10 cellular contexts compared by ENCODE assay signal in the genomic region with DNA sequence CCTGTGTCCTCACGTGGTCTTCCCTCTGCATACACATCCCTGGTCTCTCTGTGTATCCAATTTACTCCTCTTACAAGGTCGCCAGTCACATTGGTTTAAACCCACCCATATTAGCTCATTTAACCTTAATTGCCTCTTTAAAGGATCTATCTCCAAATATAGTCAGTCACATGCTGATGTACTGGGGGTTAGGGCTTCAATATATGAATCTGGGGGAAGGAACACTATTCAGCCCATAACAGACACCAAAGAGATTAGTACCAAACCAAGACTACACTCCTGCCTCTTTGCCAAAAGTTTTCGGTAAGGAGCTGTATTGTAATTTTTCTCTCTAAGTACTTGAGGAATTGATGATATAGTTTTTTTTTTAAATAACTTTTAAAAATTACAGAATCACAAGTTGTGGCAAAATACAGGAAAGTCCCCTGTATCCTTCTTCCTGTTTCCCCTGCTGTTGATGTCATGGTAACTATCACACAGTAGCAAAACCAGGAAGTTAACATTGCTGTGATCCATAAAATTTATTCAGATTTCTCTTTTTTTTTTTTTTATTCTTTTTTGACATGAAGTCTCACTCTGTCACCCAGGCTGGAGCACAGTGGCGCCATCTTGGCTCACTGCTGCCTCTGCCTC.
A peak's percentile ranks its signal among the peaks of the same experiment; 100 is the strongest.
DNase-seq lines count a peak whose midpoint lies in the region; ATAC-seq and TF ChIP-seq lines count a peak whose summit lies in the region.
"Had no signal": no experiment of that assay in that cellular context is flagged by ENCODE, and none has a peak within 500 bp of the region (broad histone marks: within the 10 kb centered on the region; RNA-seq: fewer than 3 reads in every experiment).

No MANE protein-coding gene starts in this region.

- peaks cover 0 to 12% (median 7%) of the 10 kb centered on the region in 9 donors for H3K36me3 ChIP-seq in heart right ventricle
- H3K36me3 ChIP-seq in upper lobe of left lung = peaks cover 0 to 8% (median 2%) of the 10 kb centered on the region in 4 donors
- H3K36me3 ChIP-seq in uterus = no peaks in the 10 kb centered on the region

- H3K4me3 Mint-ChIP-seq in activated naive CD8-positive, alpha-beta T cell treated with anti-CD3 and anti-CD28 coated beads for 36 hours = no peak overlapping the region

- H3K4me1 ChIP-seq in heart right ventricle (peaks cover 27 to 91% (median 85%) of the 10 kb centered on the region in 9 donors), upper lobe of left lung (peaks cover 29 to 46% (median 33%) of the 10 kb centered on the region in 4 donors), uterus (peaks cover 0 to 9% of the 10 kb centered on the region in 2 donors)

- peaks cover 19% of the 10 kb centered on the region for H3K4me1 Mint-ChIP-seq in activated naive CD8-positive, alpha-beta T cell treated with anti-CD3 and anti-CD28 coated beads for 36 hours

- H3K36me3 Mint-ChIP-seq in activated naive CD8-positive, alpha-beta T cell treated with anti-CD3 and anti-CD28 coated beads for 36 hours = no peaks in the 10 kb centered on the region

- no peak for TF ChIP-seq POLR2A in upper lobe of left lung (IDR thresholded peaks at IDR 0.05)
- TF ChIP-seq POLR2A in uterus (IDR thresholded peaks at IDR 0.05) = no peak

- intact Hi-C loops in heart right ventricle (cut with DNase I) = loop anchor here in 1 of 10 donors (5.0 kb wide), 1 partner anchor 34 kb away; no protein-coding TSS in a partner anchor
- intact Hi-C loops in cardiac septum (cut with DNase I) = no loop called here
- intact Hi-C loops in left colon (cut with DNase I, micrococcal nuclease) = no loop called here
- intact Hi-C loops in uterus (cut with DNase I; ENCODE audit: low total_unique reads) = no loop called here

- H3K27me3 Mint-ChIP-seq in activated naive CD8-positive, alpha-beta T cell treated with anti-CD3 and anti-CD28 coated beads for 36 hours = no peaks in the 10 kb centered on the region

- TF ChIP-seq EP300 in upper lobe of left lung (IDR thresholded peaks at IDR 0.05) = no peak

- ATAC-seq in heart right ventricle = peak in 5 of 8 donors; percentile 21 to 67 (median 34)
- ATAC-seq in left colon = peak; percentile 21
- peak in 1 of 2 donors; percentile 72 for ATAC-seq in upper lobe of left lung (ENCODE audit: low FRiP score in 2 of 2)

- no peaks in the 10 kb centered on the region for H3K27me3 ChIP-seq in heart right ventricle
- no peaks in the 10 kb centered on the region for H3K27me3 ChIP-seq in upper lobe of left lung
- H3K27me3 ChIP-seq in uterus = no peaks in the 10 kb centered on the region

- H3K27ac ChIP-seq in heart right ventricle (peak overlapping the region in 9 of 10 donors; percentile 40 to 82 (median 57)), upper lobe of left lung (peak overlapping the region; percentile 3 to 61 (median 50)), uterus (peak overlapping the region in 1 of 2 donors; percentile 29)
- H3K27ac ChIP-seq: C4-2B, PC-9 had no signal

- H3K27ac Mint-ChIP-seq in activated naive CD8-positive, alpha-beta T cell treated with anti-CD3 and anti-CD28 coated beads for 36 hours = peak overlapping the region; percentile 72

- no peaks in the 10 kb centered on the region for H3K9me3 Mint-ChIP-seq in activated naive CD8-positive, alpha-beta T cell treated with anti-CD3 and anti-CD28 coated beads for 36 hours

- 78 to 80% methylated on average over 4 of the region's 4 CpGs for WGBS in heart right ventricle, 2 donors
- 69 to 71% methylated on average over 4 of the region's 4 CpGs for WGBS in upper lobe of left lung, 2 donors

- H3K4me3 ChIP-seq in heart right ventricle = peak overlapping the region in 2 of 10 donors; percentile 9 to 11
- no peak overlapping the region for H3K4me3 ChIP-seq in upper lobe of left lung
- H3K4me3 ChIP-seq in uterus = no peak overlapping the region
- H3K4me3 ChIP-seq: PC-9 had no signal

- H3K9me3 ChIP-seq in heart right ventricle (no peaks in the 10 kb centered on the region), upper lobe of left lung (no peaks in the 10 kb centered on the region), uterus (no peaks in the 10 kb centered on the region)

- DNase-seq in heart right ventricle (no peak), cardiac septum (ENCODE audit: low spot score) (no peak), left colon (no peak), upper lobe of left lung (no peak), cortex of kidney (lab: John Stamatoyannopoulos, UW) (no peak), amniotic stem cell (lab: John Stamatoyannopoulos, UW) (no peak), uterus (no peak)
- DNase-seq in activated naive CD8-positive, alpha-beta T cell treated with anti-CD3 and anti-CD28 coated beads for 36 hours = no peak

- no peak for TF ChIP-seq CTCF in heart right ventricle (IDR thresholded peaks at IDR 0.05)
- no peak for TF ChIP-seq CTCF in upper lobe of left lung (IDR thresholded peaks at IDR 0.05)
- TF ChIP-seq CTCF in uterus (IDR thresholded peaks at IDR 0.05) = no peak
